Comparison of ENCODE assay signal across 11 cellular contexts in the genomic region with DNA sequence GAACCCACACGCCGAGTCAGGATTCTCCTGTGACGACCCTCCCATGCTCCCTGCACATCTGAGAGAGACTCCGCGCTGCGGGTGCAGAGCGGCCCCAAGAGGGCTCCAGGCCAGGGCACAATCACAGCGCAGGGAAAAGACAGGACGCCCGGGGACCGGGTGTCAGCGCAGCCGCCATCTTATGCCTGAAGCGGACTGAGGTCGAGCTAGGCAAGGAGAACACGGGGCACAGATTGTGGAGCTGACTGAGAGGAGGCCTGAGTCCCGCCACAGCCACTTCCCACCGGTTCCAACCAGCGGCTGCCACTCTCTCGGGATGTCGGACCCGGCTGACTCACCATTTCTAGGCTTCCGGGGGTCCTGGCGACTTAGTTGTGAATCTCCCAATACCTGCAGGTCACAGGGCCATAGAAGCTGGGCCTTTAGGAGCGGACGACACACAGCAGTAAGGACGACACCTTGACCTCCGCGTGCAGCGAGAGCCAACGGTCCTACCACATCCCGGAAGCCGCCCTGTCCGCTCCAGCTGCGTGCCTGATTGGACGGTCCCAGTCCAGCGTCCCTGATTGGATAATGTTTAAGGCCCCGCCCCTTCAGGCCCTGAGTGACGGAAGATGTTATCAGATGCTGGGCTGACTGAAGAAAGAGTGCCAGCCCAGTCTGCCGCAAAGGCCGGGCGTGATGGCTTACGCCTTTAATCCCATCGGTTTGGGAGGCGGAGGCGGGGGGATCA. TPM values are rescaled to one million over a fixed set of nuclear protein-coding genes. Genes with fewer than 3 reads are reported as not detected.
A peak's percentile ranks its signal among the peaks of the same experiment; 100 is the strongest.
DNase-seq lines count a peak whose midpoint lies in the region; ATAC-seq lines count a peak whose summit lies in the region.
"Had no signal": no experiment of that assay in that cellular context is flagged by ENCODE, and none has a peak within 500 bp of the region (broad histone marks: within the 10 kb centered on the region; RNA-seq: fewer than 3 reads in every experiment).

A gene (minus strand): TSS at position 487 of the 733 bp plus-strand sequence. CDS start 146 bp downstream, at position 341.

- no peak within 1 kb of the TSS for H3K4me3 Mint-ChIP-seq in activated CD4-positive, alpha-beta T cell treated with anti-CD3 and anti-CD28 coated beads for 36 hours
- H3K4me3 Mint-ChIP-seq: activated naive CD8-positive, alpha-beta T cell treated with anti-CD3 and anti-CD28 coated beads, Interleukin-2, amount 10 ng/mL, durations not matched to agents 7 days and 5 days; neural crest cell had no signal

- POLR2A ChIA-PET in activated CD4-positive, alpha-beta T cell treated with anti-CD3 and anti-CD28 coated beads for 36 hours (lab: Charles Lee) = no interaction called here

- intact Hi-C loops in activated CD4-positive, alpha-beta T cell treated with anti-CD3 and anti-CD28 coated beads for 36 hours (cut with DNase I, micrococcal nuclease) = no loop called here
- intact Hi-C loops in Right ventricle myocardium superior (cut with DNase I) = no loop called here

- peaks cover 6% of the 10 kb centered on the region for H3K36me3 Mint-ChIP-seq in activated CD4-positive, alpha-beta T cell treated with anti-CD3 and anti-CD28 coated beads for 36 hours (ENCODE audit: low read depth)

- peak; percentile 6 for DNase-seq in activated CD4-positive, alpha-beta T cell treated with anti-CD3 and anti-CD28 coated beads for 36 hours
- no peak for DNase-seq in activated CD4-positive, alpha-beta T cell treated with anti-CD3 and anti-CD28 coated beads for 1 hour
- DNase-seq in Right ventricle myocardium superior = peak; percentile 90
- peak; percentile 5 for DNase-seq in occipital lobe (lab: John Stamatoyannopoulos, UW)
- peak; percentile 80 for DNase-seq in ureter (ENCODE audit: low spot score)
- no peak for DNase-seq in NCI-H446 (lab: John Stamatoyannopoulos, UW)
- DNase-seq: activated naive CD8-positive, alpha-beta T cell treated with anti-CD3 and anti-CD28 coated beads, Interleukin-2, amount 10 ng/mL, durations not matched to agents 7 days and 5 days had no signal

- ATAC-seq in activated CD4-positive, alpha-beta T cell treated with anti-CD3 and anti-CD28 coated beads for 36 hours = no peak
- ATAC-seq in Right ventricle myocardium superior (ENCODE audit: poor library complexity) (peak; percentile 96), HG03025 (IDR thresholded peaks at IDR 0.05; ENCODE audit: low FRiP score, unreplicated experiment) (no peak), HG03097 (IDR thresholded peaks at IDR 0.05; ENCODE audit: low FRiP score, unreplicated experiment) (no peak)

- H3K27me3 Mint-ChIP-seq in activated CD4-positive, alpha-beta T cell treated with anti-CD3 and anti-CD28 coated beads for 36 hours = no peaks in the 10 kb centered on the region
- H3K27me3 Mint-ChIP-seq: activated naive CD8-positive, alpha-beta T cell treated with anti-CD3 and anti-CD28 coated beads, Interleukin-2, amount 10 ng/mL, durations not matched to agents 7 days and 5 days had no signal

- CTCF ChIA-PET in activated CD4-positive, alpha-beta T cell treated with anti-CD3 and anti-CD28 coated beads for 36 hours (lab: Charles Lee) = no interaction called here

- no peak within 1 kb of the TSS for H3K27ac Mint-ChIP-seq in activated CD4-positive, alpha-beta T cell treated with anti-CD3 and anti-CD28 coated beads for 36 hours
- H3K27ac Mint-ChIP-seq: activated naive CD8-positive, alpha-beta T cell treated with anti-CD3 and anti-CD28 coated beads, Interleukin-2, amount 10 ng/mL, durations not matched to agents 7 days and 5 days had no signal

- H3K9me3 Mint-ChIP-seq in activated CD4-positive, alpha-beta T cell treated with anti-CD3 and anti-CD28 coated beads for 36 hours (ENCODE audit: low read depth) = peaks cover 17% of the 10 kb centered on the region

- H3K4me1 Mint-ChIP-seq in activated CD4-positive, alpha-beta T cell treated with anti-CD3 and anti-CD28 coated beads for 36 hours = no peaks in the 10 kb centered on the region
- H3K4me1 Mint-ChIP-seq: activated naive CD8-positive, alpha-beta T cell treated with anti-CD3 and anti-CD28 coated beads, Interleukin-2, amount 10 ng/mL, durations not matched to agents 7 days and 5 days; neural crest cell had no signal

RNA-seq across cellular contexts. Expression of the gene that starts here (rescaled TPM):
- not detected for total RNA-seq in activated CD4-positive, alpha-beta T cell treated with anti-CD3 and anti-CD28 coated beads for 36 hours
- total RNA-seq in Right ventricle myocardium superior (4.1 TPM), occipital lobe (0.16 TPM), ureter (2.9 TPM)
- total RNA-seq: activated naive CD8-positive, alpha-beta T cell treated with anti-CD3 and anti-CD28 coated beads, Interleukin-2, amount 10 ng/mL, durations not matched to agents 7 days and 5 days; LHCN-M2; neural crest cell had no signal

Comparison
In these comparisons a context has a peak if more than half of its experiments do, and no peak if none do; other contexts are left out.
1. Peak in DNase-seq in activated CD4-positive, alpha-beta T cell treated with anti-CD3 and anti-CD28 coated beads for 36 hours; RNA of the gene not detected or under 1 TPM.
2. Peak in DNase-seq in occipital lobe; RNA of the gene not detected or under 1 TPM.
3. DNase-seq: peak in Right ventricle myocardium superior (single experiment) and ureter (single experiment); none in activated CD4-positive, alpha-beta T cell treated with anti-CD3 and anti-CD28 coated beads for 1 hour (single experiment) and NCI-H446 (0 of 2).